1 cellular context compared by ENCODE assay signal in genomic region chr10:73096452-73097304, GRCh38.
TF ChIP-seq lines count a peak whose summit lies in the region.

TSS of gene P4HA1 (minus strand) at chr10:73096866. CDS start at chr10:73074883, 21,983 bp downstream.

TF ChIP-seq in HepG2, 621 proteins besides CTCF, POLR2A, EP300 and RAD21 (continued from another document and continues in another):
- TF ChIP-seq NFKB2 (CRISPR knock-in tag; IDR thresholded peaks at IDR 0.05; ENCODE audit: borderline replicate concordance) (peak; percentile 95; the same call in 1 of the 2 replicates), TEAD3 (CRISPR knock-in tag; optimal IDR thresholded peaks at IDR 0.05; ENCODE audit: borderline replicate concordance) (peak; percentile 58), PAF1 (CRISPR knock-in tag; IDR thresholded peaks at IDR 0.05) (no peak), ZNF556 (CRISPR knock-in tag; IDR thresholded peaks at IDR 0.05; ENCODE audit: borderline replicate concordance) (peak; percentile 96; the same call in 1 of the 2 replicates), ZBTB42 (CRISPR knock-in tag; IDR thresholded peaks at IDR 0.05) (no peak), ATF2 (CRISPR knock-in tag; IDR thresholded peaks at IDR 0.05) (peak; percentile 87), PAX8 (CRISPR knock-in tag; IDR thresholded peaks at IDR 0.05; ENCODE audit: borderline replicate concordance) (no peak; the same call in 1 of the 2 replicates), ARID4A (CRISPR knock-in tag; IDR thresholded peaks at IDR 0.05; ENCODE audit: borderline replicate concordance) (peak; percentile 92), KLF12 (CRISPR knock-in tag; IDR thresholded peaks at IDR 0.05; ENCODE audit: borderline replicate concordance) (peak; percentile 79; the same call in 1 of the 2 replicates), MIER2 (CRISPR knock-in tag; IDR thresholded peaks at IDR 0.05) (peak; percentile 70; the same call in 1 of the 2 replicates), ZNF350 (CRISPR knock-in tag; IDR thresholded peaks at IDR 0.05; ENCODE audit: borderline replicate concordance, low read depth) (peak; percentile 95), ZBTB33 (CRISPR knock-in tag; IDR thresholded peaks at IDR 0.05) (no peak; the same call in 1 of the 2 replicates), ARID3A (IDR thresholded peaks at IDR 0.05; ENCODE audit: low read depth, low read length) (no peak; the same call in 1 of the 2 replicates), ZKSCAN5 (CRISPR knock-in tag; IDR thresholded peaks at IDR 0.05) (no peak; the same call in 1 of the 2 replicates), CSRNP1 (CRISPR knock-in tag; IDR thresholded peaks at IDR 0.05) (peak; percentile 86; the same call in 1 of the 2 replicates), ZNF746 (CRISPR knock-in tag; IDR thresholded peaks at IDR 0.05) (no peak), ZNF337 (CRISPR knock-in tag; IDR thresholded peaks at IDR 0.05; ENCODE audit: borderline replicate concordance, low read depth) (peak; percentile 31; the same call in 1 of the 2 replicates), ZNF235 (CRISPR knock-in tag; IDR thresholded peaks at IDR 0.05; ENCODE audit: borderline replicate concordance) (peak; percentile 33; the same call in 1 of the 2 replicates), DBP (CRISPR knock-in tag; IDR thresholded peaks at IDR 0.05; ENCODE audit: not compliant biosample characterization) (no peak), PAXIP1 (CRISPR knock-in tag; conservative IDR thresholded peaks at IDR 0.05) (peak; percentile 70), NFE2L1 (CRISPR knock-in tag; IDR thresholded peaks at IDR 0.05; ENCODE audit: borderline replicate concordance) (no peak), PPARG (CRISPR knock-in tag; conservative IDR thresholded peaks at IDR 0.05) (peak; percentile 57; the same call in 1 of the 2 replicates), ZNF543 (CRISPR knock-in tag; IDR thresholded peaks at IDR 0.05) (0 out of 2 replicates have a peak, but pooled peaks have one; percentile 38), HMG20B (CRISPR knock-in tag; conservative IDR thresholded peaks at IDR 0.05) (0 out of 2 replicates have a peak, but pooled peaks have one; percentile 52), ZNF883 (CRISPR knock-in tag; IDR thresholded peaks at IDR 0.05; ENCODE audit: not compliant biosample characterization) (peak; percentile 89), NFIB (CRISPR knock-in tag; IDR thresholded peaks at IDR 0.05; ENCODE audit: borderline replicate concordance) (no peak), KIAA2018 (CRISPR knock-in tag; IDR thresholded peaks at IDR 0.05; ENCODE audit: borderline replicate concordance) (no peak)
